ENCODE assay signal across 7 cellular contexts in the genomic region with DNA sequence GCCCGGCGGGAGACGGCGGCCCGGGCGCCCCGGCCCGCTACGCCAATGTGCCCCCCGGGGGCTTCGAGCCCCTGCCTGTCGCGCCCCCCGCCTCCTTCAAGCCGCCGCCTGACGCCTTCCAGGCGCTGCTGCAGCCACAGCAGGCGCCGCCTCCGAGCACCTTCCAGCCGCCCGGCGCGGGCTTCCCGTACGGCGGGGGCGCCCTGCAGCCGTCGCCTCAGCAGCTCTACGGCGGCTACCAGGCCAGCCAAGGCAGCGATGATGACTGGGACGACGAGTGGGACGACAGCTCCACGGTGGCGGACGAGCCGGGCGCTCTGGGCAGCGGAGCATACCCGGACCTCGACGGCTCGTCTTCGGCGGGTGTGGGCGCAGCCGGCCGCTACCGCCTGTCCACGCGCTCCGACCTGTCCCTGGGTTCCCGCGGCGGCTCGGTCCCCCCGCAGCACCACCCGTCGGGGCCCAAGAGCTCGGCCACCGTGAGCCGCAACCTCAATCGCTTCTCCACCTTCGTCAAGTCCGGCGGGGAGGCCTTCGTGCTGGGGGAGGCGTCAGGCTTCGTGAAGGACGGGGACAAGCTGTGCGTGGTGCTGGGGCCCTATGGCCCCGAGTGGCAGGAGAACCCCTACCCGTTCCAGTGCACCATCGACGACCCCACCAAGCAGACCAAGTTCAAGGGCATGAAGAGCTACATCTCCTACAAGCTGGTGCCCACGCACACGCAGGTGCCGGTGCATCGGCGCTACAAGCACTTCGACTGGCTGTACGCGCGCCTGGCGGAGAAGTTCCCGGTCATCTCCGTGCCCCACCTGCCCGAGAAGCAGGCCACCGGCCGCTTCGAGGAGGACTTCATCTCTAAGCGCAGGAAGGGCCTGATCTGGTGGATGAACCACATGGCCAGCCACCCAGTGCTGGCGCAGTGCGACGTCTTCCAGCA. TPM values are rescaled to one million over a fixed set of nuclear protein-coding genes. Genes with fewer than 3 reads are reported as not detected.
DNase-seq lines count a peak whose midpoint lies in the region; ATAC-seq, FAIRE-seq and TF ChIP-seq lines count a peak whose summit lies in the region.

No MANE protein-coding gene starts in this region.

- in situ Hi-C loops in Panc1 (cut with HindIII; ENCODE audit: low pct_unique_long_range_greater_than_20kb, low sequenced_read_pairs), result no loop called here

- BruUV-seq in Panc1 (replicated peaks; lab: Mats Ljungman, UMichigan), result no TSS peak

- H3K4me1 ChIP-seq in Panc1 (ENCODE audit: control insufficient read depth, insufficient read depth, low read length) (peaks cover 21% of the 10 kb centered on the region), parathyroid adenoma (peaks cover 14% of the 10 kb centered on the region)

- peaks cover 30% of the 10 kb centered on the region for H3K79me2 ChIP-seq in parathyroid adenoma

- H3K36me3 Mint-ChIP-seq in glutamatergic neuron (ENCODE audit: unreplicated experiment), result no peaks in the 10 kb centered on the region

- CTCF ChIA-PET in Panc1 (lab: Charles Lee), result interaction anchor here (0.6 to 2.7 kb wide), 2 partner anchors 349 to 632 kb away, joined by 3 to 25 read pairs; no protein-coding TSS in a partner anchor

- peak overlapping the region; percentile 54; the same call in 1 of the 2 replicates for H3K27ac ChIP-seq in Panc1 (ENCODE audit: low read length)
- peak overlapping the region; percentile 67 for H3K27ac ChIP-seq in parathyroid adenoma

- DNase-seq in Panc1 (ENCODE audit: low read depth, low spot score) (no peak), glutamatergic neuron (peak; percentile 71), urothelium cell line (ENCODE audit: low spot score) (peak; percentile 52)
- peak; percentile 41 for DNase-seq in activated gamma-delta T cell treated with anti-CD3 and anti-CD28 coated beads, Interleukin-2, amount 50 U/mL, for 16 hours (ENCODE audit: low read depth)

- peak overlapping the region; percentile 70 for H3K27ac Mint-ChIP-seq in glutamatergic neuron (ENCODE audit: unreplicated experiment)

- ATAC-seq in GM18868 (IDR thresholded peaks at IDR 0.05; ENCODE audit: unreplicated experiment) (peak; percentile 27), HG02981 (IDR thresholded peaks at IDR 0.05; ENCODE audit: unreplicated experiment) (peak; percentile 22), Panc1 (peak; percentile 78)

- H3K4me3 Mint-ChIP-seq in glutamatergic neuron (ENCODE audit: unreplicated experiment), result peak overlapping the region; percentile 99

- H3K27me3 Mint-ChIP-seq in glutamatergic neuron (ENCODE audit: unreplicated experiment), result peaks cover 6% of the 10 kb centered on the region

- peaks cover 20% of the 10 kb centered on the region for H3K4me1 Mint-ChIP-seq in glutamatergic neuron (ENCODE audit: low read depth, unreplicated experiment)

- peak overlapping the region; percentile 72 to 78 for H3K4me3 ChIP-seq in Panc1 (ENCODE audit: low read depth in 2 of 2, low read length in 2 of 2)
- peak overlapping the region; percentile 70 for H3K4me3 ChIP-seq in parathyroid adenoma (ENCODE audit: low read depth, low read length)

- no peaks in the 10 kb centered on the region for H3K27me3 ChIP-seq in Panc1 (ENCODE audit: control insufficient read depth, insufficient read depth, low read length)
- no peaks in the 10 kb centered on the region for H3K27me3 ChIP-seq in parathyroid adenoma (ENCODE audit: control insufficient read depth, insufficient read depth, low read length)

- peaks cover 15% of the 10 kb centered on the region for H3K9me3 Mint-ChIP-seq in glutamatergic neuron (ENCODE audit: unreplicated experiment)

- peak overlapping the region; percentile 44 for H3K9ac ChIP-seq in parathyroid adenoma

- intact Hi-C loops in Panc1 (cut with micrococcal nuclease; ENCODE audit: unreplicated experiment), result loop anchor here (5.0 kb wide), 1 partner anchor 639 kb away; no protein-coding TSS in a partner anchor

- no peak for TF ChIP-seq CTCF in Panc1 (IDR thresholded peaks at IDR 0.05)
- TF ChIP-seq CTCF in glutamatergic neuron (IDR thresholded peaks at IDR 0.05; ENCODE audit: partially characterized antibody, unreplicated experiment), result no peak
- no peak for TF ChIP-seq CTCF in parathyroid adenoma (IDR thresholded peaks at IDR 0.05)

- H3K9me3 ChIP-seq in Panc1 (ENCODE audit: control insufficient read depth, insufficient read depth, low read depth, low read length) (no peaks in the 10 kb centered on the region), parathyroid adenoma (ENCODE audit: control insufficient read depth, low read length) (no peaks in the 10 kb centered on the region)

- no peak for FAIRE-seq in urothelium cell line (lab: Jason Lieb, UNC)

- peak overlapping the region; percentile 73 for H3K4me2 ChIP-seq in parathyroid adenoma (ENCODE audit: low read length)

- POLR2A ChIA-PET in Panc1 (lab: Charles Lee), result interaction anchor here (0.7 kb wide), 1 partner anchor 115 kb away, joined by 8 read pairs; no protein-coding TSS in a partner anchor

- peak overlapping the region; percentile 91 for H2AFZ ChIP-seq in parathyroid adenoma

- H3K36me3 ChIP-seq in Panc1 (ENCODE audit: control insufficient read depth, insufficient read depth, low read length), result no peaks in the 10 kb centered on the region
- H3K36me3 ChIP-seq in parathyroid adenoma (ENCODE audit: control insufficient read depth, insufficient read depth, low read length), result no peaks in the 10 kb centered on the region

RNA-seq across cellular contexts. Expression of a gene that starts 0.9 kb away (rescaled TPM):
- total RNA-seq in Panc1 (2021; ENCODE audit: unreplicated experiment) (14.4 TPM), glutamatergic neuron (ENCODE audit: unreplicated experiment) (95.0 TPM)
- 13.9 TPM for polyA plus RNA-seq in Panc1 (2012; ENCODE audit: insufficient read length)

Comparison
In these comparisons a context has a peak if more than half of its experiments do, and no peak if none do; other contexts are left out.
1. ATAC-seq: peak in every context shown above with its lines; median percentile 78 in Panc1; 27 in GM18868; 22 in HG02981.